ENCODE assay signal across 18 cellular contexts in genomic region chr10:5041471-5042023, GRCh38. TPM values are rescaled to one million over a fixed set of nuclear protein-coding genes. Genes with fewer than 3 reads are reported as not detected.
DNase-seq lines count a peak whose midpoint lies in the region; ATAC-seq and TF ChIP-seq lines count a peak whose summit lies in the region.
"Had no signal": no experiment of that assay in that cellular context is flagged by ENCODE, and none has a peak within 500 bp of the region (broad histone marks: within the 10 kb centered on the region; RNA-seq: fewer than 3 reads in every experiment).

No MANE protein-coding gene starts in this region.

- no peaks in the 10 kb centered on the region for H3K79me2 ChIP-seq in PC-9 (ENCODE audit: low read depth)

- CTCF ChIA-PET in PC-9 (lab: Charles Lee), result no interaction called here

- no peak for TF ChIP-seq CTCF in heart left ventricle (IDR thresholded peaks at IDR 0.05)
- no peak for TF ChIP-seq CTCF in PC-9 (conservative IDR thresholded peaks at IDR 0.05)

- DNase-seq in heart left ventricle (no peak), cardiac septum (ENCODE audit: low spot score) (no peak), dermis blood vessel endothelial cell (peak; percentile 31), aorta (no peak), KBM-7 (no peak), PC-9 (no peak)
- DNase-seq in stimulated activated CD8-positive, alpha-beta memory T cell treated with anti-CD3 and anti-CD28 coated beads, Interleukin-4, amount 100 ng/mL, for 48 hours, result no peak
- DNase-seq: activated CD4-positive, alpha-beta T cell treated with anti-CD3 and anti-CD28 coated beads, Interleukin-2, amount 50 U/mL, for 1 hour; activated T-cell treated with anti-CD3 and anti-CD28 coated beads, Interleukin-2, amount 50 U/mL, for 24 hours; islet precursor cell; KG1; NCI-H1436; NCI-H524 treated with DMSO at 0.1 percent for 48 hours; substantia nigra; T1000 had no signal

- 58 to 71% (median 64%) methylated on average over 9 of the region's 9 CpGs for WGBS in heart left ventricle, 4 donors
- 19 to 28% methylated on average over 9 of the region's 9 CpGs for WGBS in aorta, 2 donors

- H3K4me1 ChIP-seq in heart left ventricle, result peaks cover 0 to 3% (median 0%) of the 10 kb centered on the region in 12 donors
- H3K4me1 ChIP-seq in muscle layer of duodenum (ENCODE audit: control insufficient read depth in 1 of 2, insufficient read depth in 2 of 2, low read length in 2 of 2), result no peaks in the 10 kb centered on the region
- H3K4me1 ChIP-seq in aorta (ENCODE audit: control insufficient read depth in 1 of 2, insufficient read depth in 2 of 2, low read length in 2 of 2), result peaks cover 0 to 5% of the 10 kb centered on the region in 2 donors
- 0 out of 2 replicates have a peak, but pooled peaks cover 4% of the 10 kb centered on the region for H3K4me1 ChIP-seq in PC-9 (replicated peaks; ENCODE audit: insufficient read depth)

- no peaks in the 10 kb centered on the region for H3F3A ChIP-seq in PC-9 (ENCODE audit: insufficient read depth, low read depth)

- H2AFZ ChIP-seq in PC-9, result no peak overlapping the region

- H3K4me3 ChIP-seq in heart left ventricle (peak overlapping the region in 10 of 12 donors; percentile 0 to 37 (median 19)), muscle layer of duodenum (ENCODE audit: low read depth in 1 of 2, low read length in 2 of 2) (peak overlapping the region in 1 of 2 donors; percentile 47), aorta (ENCODE audit: low read length in 2 of 2) (peak overlapping the region; percentile 39 to 47), PC-9 (no peak overlapping the region)
- H3K4me3 ChIP-seq: GM12878 had no signal

- ATAC-seq in heart left ventricle (no peak), aorta (ENCODE audit: low FRiP score) (peak; percentile 51)
- ATAC-seq: GM12878, HCT116 had no signal

- no TSS peak for BruUV-seq in PC-9 (replicated peaks; lab: Mats Ljungman, UMichigan)

- TF ChIP-seq POLR2A in heart left ventricle (IDR thresholded peaks at IDR 0.05), result no peak

- in situ Hi-C loops in KBM-7 (cut with MboI; ENCODE audit: low pct_unique_long_range_greater_than_20kb, low sequenced_read_pairs), result no loop called here

- peak overlapping the region in 4 of 12 donors; percentile 18 to 25 (median 23) for H3K27ac ChIP-seq in heart left ventricle
- H3K27ac ChIP-seq in muscle layer of duodenum (ENCODE audit: low read length), result peak overlapping the region; percentile 4
- H3K27ac ChIP-seq in aorta (ENCODE audit: low read depth in 1 of 2, low read length in 2 of 2), result peak overlapping the region; percentile 36 to 80
- H3K27ac ChIP-seq in PC-9, result no peak overlapping the region

- intact Hi-C loops in heart left ventricle (cut with DNase I) (no loop called here), cardiac septum (cut with DNase I) (no loop called here), aorta (cut with DNase I) (loop anchor here in 1 of 2 donors (1.0 to 2.0 kb wide), 2 partner anchors 29 to 53 kb away; partner anchors contain the start of gene AKR1C3), PC-9 (cut with micrococcal nuclease; ENCODE audit: unreplicated experiment) (no loop called here)

- no peaks in the 10 kb centered on the region for H4K20me1 ChIP-seq in PC-9 (ENCODE audit: insufficient read depth)

- POLR2A ChIA-PET in PC-9 (lab: Charles Lee; ENCODE audit: unreplicated experiment), result no interaction called here

- H3K9me3 ChIP-seq in heart left ventricle, result peaks cover 0 to 4% (median 0%) of the 10 kb centered on the region in 12 donors
- H3K9me3 ChIP-seq in muscle layer of duodenum (ENCODE audit: control insufficient read depth in 1 of 2, low read length in 2 of 2), result no peaks in the 10 kb centered on the region
- no peaks in the 10 kb centered on the region for H3K9me3 ChIP-seq in aorta (ENCODE audit: control insufficient read depth, low read length)
- H3K9me3 ChIP-seq in PC-9 (ENCODE audit: insufficient read depth, low read depth), result no peaks in the 10 kb centered on the region

- H3K9me2 ChIP-seq in PC-9 (ENCODE audit: insufficient read depth), result no peaks in the 10 kb centered on the region

- no peak overlapping the region for H3K4me2 ChIP-seq in PC-9

- H3K27me3 ChIP-seq in heart left ventricle, result no peaks in the 10 kb centered on the region
- no peaks in the 10 kb centered on the region for H3K27me3 ChIP-seq in muscle layer of duodenum (ENCODE audit: low read depth, low read length)
- no peaks in the 10 kb centered on the region for H3K27me3 ChIP-seq in aorta (ENCODE audit: control insufficient read depth in 1 of 2, insufficient read depth in 2 of 2, low read length in 1 of 2)
- H3K27me3 ChIP-seq in PC-9 (ENCODE audit: insufficient read depth, low read depth), result no peaks in the 10 kb centered on the region

- H3K36me3 ChIP-seq in heart left ventricle (no peaks in the 10 kb centered on the region), muscle layer of duodenum (ENCODE audit: control insufficient read depth in 1 of 2, insufficient read depth in 2 of 2, low read length in 2 of 2) (no peaks in the 10 kb centered on the region), aorta (ENCODE audit: control insufficient read depth in 1 of 2, insufficient read depth in 2 of 2, low read length in 1 of 2) (no peaks in the 10 kb centered on the region), PC-9 (ENCODE audit: low read depth) (0 out of 2 replicates have a peak, but pooled peaks cover 5% of the 10 kb centered on the region)

RNA-seq across cellular contexts. Expression of gene AKR1C2, which starts 37.9 kb away (rescaled TPM):
- total RNA-seq in heart left ventricle (10 to 100 TPM in 8 of 9 donors, 1 to 10 TPM in 1; 9.3 to 33.7 (median 14.5) TPM), cardiac septum (8.5 TPM), dermis blood vessel endothelial cell (50.2 and 63.2 TPM in 2 replicates), aorta (10 to 100 TPM; 44.7 to 46.8 TPM), PC-9 (2021) (1,997 and 2,032 TPM in 2 replicates)
- polyA plus RNA-seq in heart left ventricle (10 to 100 TPM; 12.9 to 19.8 TPM), aorta (100 to 1,000 TPM in 1 of 2 donors, 10 to 100 TPM in 1; 60.7 to 121 TPM)

RNA-seq across cellular contexts. Expression of gene AKR1C3, which starts 52.7 kb away (rescaled TPM):
- total RNA-seq in heart left ventricle, result 10 to 100 TPM; 13.9 to 25.1 (median 21.1) TPM
- 10 to 100 TPM; 17.5 to 23.7 TPM for polyA plus RNA-seq in heart left ventricle
- 15.2 TPM for total RNA-seq in cardiac septum
- total RNA-seq in dermis blood vessel endothelial cell, result 119 and 237 TPM in 2 replicates
- total RNA-seq in aorta, result 10 to 100 TPM; 36.2 to 98.8 TPM
- polyA plus RNA-seq in aorta, result 100 to 1,000 TPM; 153 to 180 TPM
- 1,870 and 1,886 TPM in 2 replicates for total RNA-seq in PC-9 (2021)

Comparison
In these comparisons a context has a peak if more than half of its experiments do, and no peak if none do; other contexts are left out.
1. RNA of gene AKR1C2, which starts 37.9 kb away (total RNA-seq): 1,997 to 2,032 TPM in PC-9; 50.2 to 63.2 TPM in dermis blood vessel endothelial cell, 44.7 to 46.8 TPM in aorta, 9.3 to 33.7 TPM in heart left ventricle and 8.5 TPM in cardiac septum (single experiment); every median in the first group is over 10 times any median in the second.